In the genomic region with DNA sequence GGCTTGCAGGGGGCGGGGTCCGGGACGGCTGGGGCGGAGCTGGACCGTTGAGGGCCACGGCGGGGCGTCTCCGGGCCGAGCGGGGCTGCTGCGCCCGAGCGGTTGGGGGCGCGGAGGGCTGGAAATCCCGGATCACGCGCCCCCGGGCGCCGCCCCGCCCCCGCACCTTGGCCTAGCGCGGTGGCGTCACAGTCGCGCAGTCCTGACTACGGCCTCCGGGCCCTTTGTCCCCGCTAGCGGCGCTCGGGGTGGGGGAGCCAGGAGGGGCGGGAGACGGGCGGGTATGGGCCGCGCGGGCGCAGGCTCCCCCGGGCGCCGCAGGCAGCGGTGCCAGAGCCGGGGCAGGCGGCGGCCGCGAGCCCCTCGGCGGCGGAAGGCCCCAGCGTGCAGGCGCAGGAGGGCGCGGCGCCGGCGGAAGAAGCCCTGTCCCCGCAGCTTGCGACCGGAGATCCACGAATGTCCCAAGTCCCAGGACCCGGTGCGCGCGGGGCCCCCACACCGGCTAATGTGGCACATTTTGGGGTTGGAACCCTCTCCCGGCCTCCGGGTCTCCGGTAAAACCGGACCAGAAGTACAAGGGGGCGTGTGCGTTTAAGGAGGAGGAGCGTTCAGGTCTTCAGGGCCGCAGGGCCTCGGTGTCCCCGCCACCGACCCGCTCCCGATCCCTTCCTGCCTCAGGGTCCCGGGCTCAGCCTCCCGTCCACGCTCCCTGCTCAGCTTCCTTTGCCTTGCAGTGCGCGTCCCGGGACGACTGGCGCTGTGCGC, we compare ENCODE assay signal across 8 cellular contexts. TPM values are rescaled to one million over a fixed set of nuclear protein-coding genes. Genes with fewer than 3 reads are reported as not detected.
DNase-seq lines count a peak whose midpoint lies in the region; ATAC-seq and TF ChIP-seq lines count a peak whose summit lies in the region.

No MANE protein-coding gene starts in this region.

- H3K9me3 Mint-ChIP-seq in endothelial cell (ENCODE audit: unreplicated experiment) = no peaks in the 10 kb centered on the region

- H3K36me3 Mint-ChIP-seq in endothelial cell (ENCODE audit: low read depth, unreplicated experiment) = peaks cover 4% of the 10 kb centered on the region

- H3K27me3 Mint-ChIP-seq in endothelial cell (ENCODE audit: unreplicated experiment) = peaks cover 5% of the 10 kb centered on the region

- peaks cover 11% of the 10 kb centered on the region for H3K4me1 Mint-ChIP-seq in endothelial cell (ENCODE audit: unreplicated experiment)

- peak; percentile 53 to 57 for DNase-seq in NOMO-1 (lab: John Stamatoyannopoulos, UW; ENCODE audit: unreplicated experiment in 2 of 2)
- DNase-seq in NOMO-1 treated with dmso at 0.1 percent for 144 hours (lab: John Stamatoyannopoulos, UW; ENCODE audit: unreplicated experiment) = no peak
- peak; percentile 38 for DNase-seq in NCI-H460 (ENCODE audit: extremely low read depth, low read depth)
- peak; percentile 89 for DNase-seq in activated CD8-positive, alpha-beta memory T cell treated with anti-CD3 and anti-CD28 coated beads, Interleukin-2, amount 50 U/mL, for 48 hours
- DNase-seq in endothelial cell (ENCODE audit: low spot score) = peak; percentile 64
- DNase-seq in mesenteric fat pad (ENCODE audit: low spot score) = peak; percentile 95
- DNase-seq in stimulated activated CD8-positive, alpha-beta memory T cell treated with anti-CD3 and anti-CD28 coated beads, Interleukin-2, amount 100 ng/mL, for 1 hour (ENCODE audit: low read depth in 2 of 2) = peak; percentile 45 to 66

- TF ChIP-seq CTCF in endothelial cell (IDR thresholded peaks at IDR 0.05; ENCODE audit: unreplicated experiment) = no peak

- no peak overlapping the region for H3K27ac Mint-ChIP-seq in endothelial cell (ENCODE audit: unreplicated experiment)

- peak overlapping the region; percentile 86 for H3K4me3 Mint-ChIP-seq in endothelial cell (ENCODE audit: unreplicated experiment)

- peak; percentile 32 for ATAC-seq in HG03039 (IDR thresholded peaks at IDR 0.05; ENCODE audit: unreplicated experiment)

RNA-seq across cellular contexts. Expression of gene GPX4, which starts 0.8 kb away (rescaled TPM):
- total RNA-seq in NCI-H460 (2014; rRNA removed; shearing (Covaris generic)) = 219 and 260 TPM in 2 replicates
- 210 and 380 TPM in 2 replicates for polyA plus RNA-seq in NCI-H460 (2014; cell fraction: nucleus; rRNA removed)
- 330 TPM for total RNA-seq in endothelial cell (ENCODE audit: unreplicated experiment)
- total RNA-seq in mesenteric fat pad = 920 TPM

RNA-seq across cellular contexts. Expression of gene POLR2E, which starts 9.5 kb away (rescaled TPM):
- total RNA-seq in NCI-H460 (2014; rRNA removed; shearing (Covaris generic)) = 102 and 108 TPM in 2 replicates
- polyA plus RNA-seq in NCI-H460 (2014; cell fraction: nucleus; rRNA removed) = 230 and 266 TPM in 2 replicates
- total RNA-seq in endothelial cell (ENCODE audit: unreplicated experiment) = 166 TPM
- total RNA-seq in mesenteric fat pad = 205 TPM

RNA-seq across cellular contexts. Expression of gene ARHGAP45, which starts 37.7 kb away (rescaled TPM):
- 0.92 and 2.5 TPM in 2 replicates for total RNA-seq in NCI-H460 (2014; rRNA removed; shearing (Covaris generic))
- polyA plus RNA-seq in NCI-H460 (2014; cell fraction: nucleus; rRNA removed) = 5.9 and 8.2 TPM in 2 replicates
- total RNA-seq in endothelial cell (ENCODE audit: unreplicated experiment) (2.4 TPM), mesenteric fat pad (25.5 TPM)
